ENCODE assay signal across 12 cellular contexts in the genomic region with DNA sequence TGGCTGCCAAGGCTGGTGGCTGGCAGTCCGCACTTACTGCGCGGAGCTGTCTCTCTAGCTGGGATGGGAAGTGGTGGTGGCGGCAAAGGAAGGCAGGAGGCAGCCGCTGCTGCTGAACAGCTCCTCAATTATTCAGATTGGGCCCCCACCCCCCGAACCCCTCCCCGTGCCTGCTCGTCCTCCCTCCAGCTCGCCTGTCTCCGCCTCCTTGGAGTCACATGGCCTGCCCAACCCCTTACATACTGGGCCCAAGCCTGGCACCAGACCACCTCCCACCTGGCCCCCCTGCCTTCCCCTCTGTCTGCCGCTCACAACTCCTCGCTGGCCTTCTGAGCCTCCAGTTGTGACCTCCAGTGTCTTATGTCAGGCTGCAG. TPM values are rescaled to one million over a fixed set of nuclear protein-coding genes. Genes with fewer than 3 reads are reported as not detected.
A peak's percentile ranks its signal among the peaks of the same experiment; 100 is the strongest.
DNase-seq lines count a peak whose midpoint lies in the region; ATAC-seq and TF ChIP-seq lines count a peak whose summit lies in the region.
"Had no signal": no experiment of that assay in that cellular context is flagged by ENCODE, and none has a peak within 500 bp of the region (broad histone marks: within the 10 kb centered on the region; RNA-seq: fewer than 3 reads in every experiment).

A gene (minus strand): TSS at position 139 of the 374 bp plus-strand sequence. CDS start 59,139 bp downstream, outside the sequence.

- peak within 1 kb of the TSS; percentile 23 to 44 for H3K4me3 ChIP-seq in ascending aorta
- peak within 1 kb of the TSS; percentile 40 for H3K4me3 ChIP-seq in iPS-11a (ENCODE audit: low read depth, low read length)
- H3K4me3 ChIP-seq in aorta (ENCODE audit: low read length in 2 of 2), result no peak within 1 kb of the TSS
- H3K4me3 ChIP-seq: K562, skin epidermis, upper lobe of right lung had no signal

- 4 to 6% methylated on average over 9 to 12 of the region's 12 CpGs for WGBS in aorta, 2 donors

- H3K4me1 ChIP-seq in ascending aorta (peaks cover 0 to 5% of the 10 kb centered on the region in 2 donors), aorta (ENCODE audit: control insufficient read depth in 1 of 2, insufficient read depth in 2 of 2, low read length in 2 of 2) (no peaks in the 10 kb centered on the region)

- ATAC-seq in HG03280 (IDR thresholded peaks at IDR 0.05; ENCODE audit: unreplicated experiment) (no peak), aorta (ENCODE audit: low FRiP score) (no peak)
- ATAC-seq: K562 had no signal

- intact Hi-C loops in ascending aorta (cut with DNase I), result no loop called here
- intact Hi-C loops in aorta (cut with DNase I), result no loop called here

- peak; percentile 72 to 80 for DNase-seq in NCI-H524 (lab: John Stamatoyannopoulos, UW)
- DNase-seq in NCI-H524 treated with DMSO at 0.1 percent for 48 hours (lab: John Stamatoyannopoulos, UW), result no peak
- DNase-seq in ascending aorta (ENCODE audit: low spot score in 2 of 2), result no peak
- peak; percentile 42 for DNase-seq in superior temporal gyrus (ENCODE audit: extremely low spot score)
- no peak for DNase-seq in dedifferentiated amniotic fluid mesenchymal stem cell (ENCODE audit: extremely low spot score)
- no peak for DNase-seq in aorta
- DNase-seq: upper lobe of right lung had no signal

- no peaks in the 10 kb centered on the region for H3K36me3 ChIP-seq in ascending aorta
- H3K36me3 ChIP-seq in aorta (ENCODE audit: control insufficient read depth in 1 of 2, insufficient read depth in 2 of 2, low read length in 1 of 2), result no peaks in the 10 kb centered on the region
- H3K36me3 ChIP-seq: upper lobe of right lung had no signal

- H3K9me3 ChIP-seq in ascending aorta (no peaks in the 10 kb centered on the region), aorta (ENCODE audit: control insufficient read depth, low read length) (peaks cover 3% of the 10 kb centered on the region)
- H3K9me3 ChIP-seq: upper lobe of right lung had no signal

- H3K27me3 ChIP-seq in ascending aorta (peaks cover 10% of the 10 kb centered on the region), aorta (ENCODE audit: control insufficient read depth in 1 of 2, insufficient read depth in 2 of 2, low read length in 1 of 2) (peaks cover 0 to 5% of the 10 kb centered on the region in 2 donors)

- no peak within 1 kb of the TSS for H3K27ac ChIP-seq in ascending aorta
- H3K27ac ChIP-seq in aorta (ENCODE audit: low read depth in 1 of 2, low read length in 2 of 2), result no peak within 1 kb of the TSS
- H3K27ac ChIP-seq: C4-2B, skin epidermis, upper lobe of right lung had no signal

- no peak for TF ChIP-seq CTCF in ascending aorta (IDR thresholded peaks at IDR 0.05)

RNA-seq across cellular contexts. Expression of the gene that starts here (rescaled TPM):
- total RNA-seq in ascending aorta (not detected), aorta (not detected)
- not detected for polyA plus RNA-seq in aorta
- total RNA-seq: K562, upper lobe of right lung had no signal
- polyA plus RNA-seq: K562 had no signal

Comparison
In these comparisons a context has a peak if more than half of its experiments do, and no peak if none do; other contexts are left out.
1. DNase-seq: peak in NCI-H524 (2 of 2) and superior temporal gyrus (single experiment); none in NCI-H524 treated with DMSO at 0.1 percent for 48 hours (single experiment), ascending aorta (0 of 2), dedifferentiated amniotic fluid mesenchymal stem cell (single experiment) and aorta (0 of 2).
2. H3K4me3 ChIP-seq: peak in ascending aorta (2 of 2) and iPS-11a (single experiment); none in aorta (0 of 2).